ENCODE assay signal across 8 cellular contexts in genomic region chr3:10437272-10437994, GRCh38.
DNase-seq lines count a peak whose midpoint lies in the region; ATAC-seq, FAIRE-seq and TF ChIP-seq lines count a peak whose summit lies in the region.

No MANE protein-coding gene starts in this region.

- peaks cover 0 to 40% (median 22%) of the 10 kb centered on the region in 4 donors for H3K4me1 Mint-ChIP-seq in CD4-positive, CD25-positive, alpha-beta regulatory T cell
- H3K4me1 Mint-ChIP-seq in immature natural killer cell: peaks cover 16 to 19% of the 10 kb centered on the region in 2 donors

- H3K27me3 Mint-ChIP-seq in CD4-positive, CD25-positive, alpha-beta regulatory T cell: no peaks in the 10 kb centered on the region
- peaks cover 0 to 2% (median 0%) of the 10 kb centered on the region in 3 donors for H3K27me3 Mint-ChIP-seq in immature natural killer cell (ENCODE audit: low read depth in 3 of 3)

- H3K27ac Mint-ChIP-seq in CD4-positive, CD25-positive, alpha-beta regulatory T cell: peak overlapping the region; percentile 77 to 95 (median 92)
- H3K27ac Mint-ChIP-seq in immature natural killer cell: peak overlapping the region; percentile 6 to 90 (median 48)

- FAIRE-seq in D721Med (lab: Jason Lieb, UNC): no peak

- H3K27ac ChIP-seq in CD4-positive, CD25-positive, alpha-beta regulatory T cell (ENCODE audit: insufficient read depth, low read length, poor library complexity, severe bottlenecking): peak overlapping the region; percentile 70

- H3K27me3 ChIP-seq in CD4-positive, CD25-positive, alpha-beta regulatory T cell (ENCODE audit: control insufficient read depth, insufficient read depth, low read length): no peaks in the 10 kb centered on the region

- no peaks in the 10 kb centered on the region for H3K36me3 Mint-ChIP-seq in CD4-positive, CD25-positive, alpha-beta regulatory T cell
- H3K36me3 Mint-ChIP-seq in immature natural killer cell: no peaks in the 10 kb centered on the region

- TF ChIP-seq CTCF in D721Med (IDR thresholded peaks at IDR 0.05; ENCODE audit: insufficient read depth, missing control alignments): no peak

- peak; percentile 21 to 92 (median 69) for DNase-seq in CD4-positive, CD25-positive, alpha-beta regulatory T cell
- peak; percentile 9 for DNase-seq in activated CD8-positive, alpha-beta memory T cell treated with anti-CD3 and anti-CD28 coated beads, Interleukin-2, amount 50 U/mL, for 1 hour (ENCODE audit: extremely low read depth)
- DNase-seq in immature natural killer cell: peak; percentile 41 to 72 (median 48)
- peak; percentile 76 to 84 for DNase-seq in stimulated activated CD8-positive, alpha-beta memory T cell treated with anti-CD3 and anti-CD28 coated beads, Interleukin-7, amount 100 ng/mL, for 4 hours (ENCODE audit: low read depth in 2 of 2)
- no peak for DNase-seq in D721Med (ENCODE audit: insufficient read length, low spot score)
- DNase-seq in iPS-NIHi7 (ENCODE audit: extremely low spot score): no peak

- peak; percentile 96 to 99 for ATAC-seq in CD4-positive, CD25-positive, alpha-beta regulatory T cell (ENCODE audit: low read depth in 2 of 2)
- ATAC-seq in HG02973 (IDR thresholded peaks at IDR 0.05; ENCODE audit: unreplicated experiment): peak; percentile 63
- ATAC-seq in GM19324 (IDR thresholded peaks at IDR 0.05; ENCODE audit: low FRiP score, unreplicated experiment): no peak

- H3K36me3 ChIP-seq in CD4-positive, CD25-positive, alpha-beta regulatory T cell (ENCODE audit: control insufficient read depth, insufficient read depth, low read length): no peaks in the 10 kb centered on the region

- no peaks in the 10 kb centered on the region for H3K9me3 ChIP-seq in CD4-positive, CD25-positive, alpha-beta regulatory T cell (ENCODE audit: control insufficient read depth in 2 of 2, low read length in 2 of 2)

- peak overlapping the region in 3 of 4 donors; percentile 20 to 69 (median 38) for H3K4me3 Mint-ChIP-seq in CD4-positive, CD25-positive, alpha-beta regulatory T cell
- H3K4me3 Mint-ChIP-seq in immature natural killer cell: peak overlapping the region in 3 of 5 donors; percentile 3 to 58 (median 39)

- no peaks in the 10 kb centered on the region for H3K9me3 Mint-ChIP-seq in CD4-positive, CD25-positive, alpha-beta regulatory T cell
- H3K9me3 Mint-ChIP-seq in immature natural killer cell: no peaks in the 10 kb centered on the region

- peaks cover 23% of the 10 kb centered on the region for H3K4me1 ChIP-seq in CD4-positive, CD25-positive, alpha-beta regulatory T cell (ENCODE audit: control insufficient read depth, insufficient read depth, low read length, poor library complexity, severe bottlenecking)

- H3K4me3 ChIP-seq in CD4-positive, CD25-positive, alpha-beta regulatory T cell (ENCODE audit: low read depth, low read length): peak overlapping the region; percentile 47

Comparison
In these comparisons a context has a peak if more than half of its experiments do, and no peak if none do; other contexts are left out.
1. DNase-seq: peak in CD4-positive, CD25-positive, alpha-beta regulatory T cell (3 of 3), activated CD8-positive, alpha-beta memory T cell treated with anti-CD3 and anti-CD28 coated beads, Interleukin-2, amount 50 U/mL, for 1 hour (single experiment), immature natural killer cell (3 of 3) and stimulated activated CD8-positive, alpha-beta memory T cell treated with anti-CD3 and anti-CD28 coated beads, Interleukin-7, amount 100 ng/mL, for 4 hours (2 of 2); none in D721Med (single experiment) and iPS-NIHi7 (single experiment).